8 cellular contexts compared by ENCODE assay signal in genomic region chr13:77300176-77301141, GRCh38. TPM values are rescaled to one million over a fixed set of nuclear protein-coding genes. Genes with fewer than 3 reads are reported as not detected.
A peak's percentile ranks its signal among the peaks of the same experiment; 100 is the strongest.
DNase-seq lines count a peak whose midpoint lies in the region; ATAC-seq, FAIRE-seq and TF ChIP-seq lines count a peak whose summit lies in the region.

No MANE protein-coding gene starts in this region.

- H3K4me1 ChIP-seq in sigmoid colon = peaks cover 0 to 43% (median 27%) of the 10 kb centered on the region in 4 donors

- 69 to 86% methylated on average over 6 of the region's 6 CpGs for WGBS in sigmoid colon, 2 donors

- CTCF ChIA-PET in GM10248 (lab: Yijun Ruan, JAX) = interaction anchor here (0.9 to 1.2 kb wide), 5 partner anchors 15 to 178 kb away, joined by 4 to 8 read pairs (median 4); no protein-coding TSS in a partner anchor

- FAIRE-seq in endometrium (lab: Jason Lieb, UNC) = peak; percentile 4

- no peaks in the 10 kb centered on the region for H3K36me3 ChIP-seq in sigmoid colon

- no peaks in the 10 kb centered on the region for H3K27me3 ChIP-seq in sigmoid colon

- intact Hi-C loops in sigmoid colon (cut with DNase I) = no loop called here

- POLR2A ChIA-PET in GM10248 (lab: Yijun Ruan, JAX) = no interaction called here

- H3K4me3 ChIP-seq in sigmoid colon = no peak overlapping the region

- TF ChIP-seq CTCF in sigmoid colon (IDR thresholded peaks at IDR 0.05) = no peak
- no peak for TF ChIP-seq CTCF in GM10248 (IDR thresholded peaks at IDR 0.05; ENCODE audit: control extremely low read depth, extremely low read depth, low read depth, missing control alignments)

- no peak for TF ChIP-seq POLR2A in sigmoid colon (IDR thresholded peaks at IDR 0.05)

- ATAC-seq in GM18868 (IDR thresholded peaks at IDR 0.05; ENCODE audit: unreplicated experiment) = peak; percentile 35

- peak; percentile 7 for DNase-seq in NCI-H226
- DNase-seq in sigmoid colon = no peak
- no peak for DNase-seq in NCI-H526 (lab: John Stamatoyannopoulos, UW)
- no peak for DNase-seq in HPDE6-E6E7 (ENCODE audit: extremely low spot score)
- no peak for DNase-seq in GM10248 (ENCODE audit: extremely low spot score)
- no peak for DNase-seq in NCI-H2196 (lab: John Stamatoyannopoulos, UW; ENCODE audit: unreplicated experiment)

- H3K9me3 ChIP-seq in sigmoid colon = no peaks in the 10 kb centered on the region

- peak overlapping the region in 3 of 4 donors; percentile 30 to 52 (median 45) for H3K27ac ChIP-seq in sigmoid colon

- no peak for TF ChIP-seq EP300 in sigmoid colon (IDR thresholded peaks at IDR 0.05)

RNA-seq across cellular contexts. Expression of gene MYCBP2, which starts 26.4 kb away (rescaled TPM):
- total RNA-seq in sigmoid colon = 100 to 1,000 TPM in 2 of 4 donors, 10 to 100 TPM in 2; 93.5 to 130 (median 100) TPM
- 10 to 100 TPM in 1 of 3 donors, 1 to 10 TPM in 2; 3.7 to 36.7 (median 7.2) TPM for polyA plus RNA-seq in sigmoid colon
